9 cellular contexts compared by ENCODE assay signal in the genomic region with DNA sequence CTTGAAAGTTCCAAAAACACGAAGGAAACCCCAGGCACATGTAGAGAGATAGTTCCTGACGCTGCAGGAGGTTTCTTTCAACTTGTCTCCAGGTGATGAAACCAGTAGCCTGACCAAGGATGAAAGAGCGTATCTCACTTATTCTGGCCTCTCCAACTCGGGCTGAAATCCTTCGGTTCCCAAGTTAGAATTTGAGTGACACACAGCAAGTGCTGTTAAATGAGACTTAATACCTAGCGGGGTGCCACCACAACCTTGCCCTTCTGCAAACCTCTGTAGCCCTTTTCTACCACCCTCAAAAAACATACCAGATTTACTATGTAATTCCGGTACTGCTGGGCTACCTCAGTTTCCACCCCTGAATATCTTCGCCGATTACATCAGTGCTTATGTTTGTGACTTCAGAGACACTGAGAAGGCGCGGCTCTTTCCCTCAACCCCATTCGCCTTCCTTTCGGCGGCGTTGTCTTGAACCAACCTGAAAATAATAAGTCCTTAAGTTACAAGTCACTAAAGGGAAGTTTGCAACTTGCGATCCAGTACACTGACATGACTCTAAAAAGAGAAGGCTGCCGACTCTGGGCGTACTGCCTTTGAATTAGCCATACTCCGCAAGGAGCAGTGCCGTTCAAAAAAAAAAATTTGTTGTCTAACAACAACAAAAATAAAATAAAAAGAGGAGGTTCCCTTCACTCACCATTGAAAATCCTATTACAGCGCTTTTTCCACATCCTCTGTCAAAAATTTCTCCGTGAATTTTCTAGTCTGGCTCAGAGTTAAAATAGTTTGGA.
DNase-seq lines count a peak whose midpoint lies in the region; ATAC-seq, FAIRE-seq and TF ChIP-seq lines count a peak whose summit lies in the region.
"Had no signal": no experiment of that assay in that cellular context is flagged by ENCODE, and none has a peak within 500 bp of the region (broad histone marks: within the 10 kb centered on the region; RNA-seq: fewer than 3 reads in every experiment).

No MANE protein-coding gene starts in this region.

- H3K9ac ChIP-seq in HUES6 (ENCODE audit: low read length): peak overlapping the region; percentile 39
- peak overlapping the region; percentile 42 for H3K9ac ChIP-seq in keratinocyte (ENCODE audit: control insufficient read depth, extremely low read depth, insufficient read depth, low read length)

- peaks cover 58% of the 10 kb centered on the region for H3K27me3 ChIP-seq in CD4-positive, CD25-positive, alpha-beta regulatory T cell (ENCODE audit: control insufficient read depth, insufficient read depth, low read length)
- H3K27me3 ChIP-seq in HUES6 (ENCODE audit: control insufficient read depth, insufficient read depth, low read length): peaks cover 42% of the 10 kb centered on the region
- H3K27me3 ChIP-seq in keratinocyte (ENCODE audit: control insufficient read depth, extremely low read depth, insufficient read depth, low read length): no peaks in the 10 kb centered on the region
- H3K27me3 ChIP-seq in sigmoid colon: peaks cover 43 to 82% (median 72%) of the 10 kb centered on the region in 3 donors

- no peak overlapping the region for H3K4me3 ChIP-seq in CD4-positive, CD25-positive, alpha-beta regulatory T cell (ENCODE audit: low read depth, low read length)
- H3K4me3 ChIP-seq in HUES6 (ENCODE audit: low read depth, low read length) (peak overlapping the region; percentile 92), keratinocyte (ENCODE audit: control insufficient read depth in 2 of 3, extremely low read depth in 1 of 3, insufficient read depth in 2 of 3, low read depth in 1 of 3, low read length in 3 of 3) (peak overlapping the region; percentile 33 to 70 (median 63)), sigmoid colon (no peak overlapping the region)
- H3K4me3 ChIP-seq: lung had no signal

- no peaks in the 10 kb centered on the region for H3K36me3 Mint-ChIP-seq in CD4-positive, CD25-positive, alpha-beta regulatory T cell
- peaks cover 2% of the 10 kb centered on the region for H3K36me3 Mint-ChIP-seq in activated CD8-positive, alpha-beta T cell treated with anti-CD3 and anti-CD28 coated beads, Interleukin-2, amount 10 ng/mL, durations not matched to agents 7 days and 5 days (ENCODE audit: low read depth)

- intact Hi-C loops in sigmoid colon (cut with DNase I): no loop called here

- peak overlapping the region in 2 of 3 donors; percentile 20 to 80 for H3K27ac Mint-ChIP-seq in CD4-positive, CD25-positive, alpha-beta regulatory T cell
- no peak overlapping the region for H3K27ac Mint-ChIP-seq in activated CD8-positive, alpha-beta T cell treated with anti-CD3 and anti-CD28 coated beads, Interleukin-2, amount 10 ng/mL, durations not matched to agents 7 days and 5 days

- TF ChIP-seq POLR2A in sigmoid colon (IDR thresholded peaks at IDR 0.05): no peak

- H3K9me3 Mint-ChIP-seq in CD4-positive, CD25-positive, alpha-beta regulatory T cell: peaks cover 2 to 21% (median 11%) of the 10 kb centered on the region in 7 donors
- no peaks in the 10 kb centered on the region for H3K9me3 Mint-ChIP-seq in activated CD8-positive, alpha-beta T cell treated with anti-CD3 and anti-CD28 coated beads, Interleukin-2, amount 10 ng/mL, durations not matched to agents 7 days and 5 days (ENCODE audit: insufficient read depth)

- FAIRE-seq in keratinocyte (lab: Jason Lieb, UNC): peak; percentile 23

- ATAC-seq in CD4-positive, CD25-positive, alpha-beta regulatory T cell (ENCODE audit: low read depth in 2 of 2): no peak
- no peak for ATAC-seq in activated CD8-positive, alpha-beta T cell treated with anti-CD3 and anti-CD28 coated beads, Interleukin-2, amount 10 ng/mL, durations not matched to agents 7 days and 5 days
- ATAC-seq in GM19397 (IDR thresholded peaks at IDR 0.05; ENCODE audit: unreplicated experiment) (no peak), GM19455 (IDR thresholded peaks at IDR 0.05; ENCODE audit: unreplicated experiment) (no peak)

- TF ChIP-seq EP300 in sigmoid colon (IDR thresholded peaks at IDR 0.05): no peak

- peak overlapping the region; percentile 91 for H3K4me2 ChIP-seq in keratinocyte (ENCODE audit: control insufficient read depth, extremely low read depth, insufficient read depth, low read depth, low read length)

- H3K27me3 Mint-ChIP-seq in CD4-positive, CD25-positive, alpha-beta regulatory T cell: peaks cover 89% of the 10 kb centered on the region
- H3K27me3 Mint-ChIP-seq in activated CD8-positive, alpha-beta T cell treated with anti-CD3 and anti-CD28 coated beads, Interleukin-2, amount 10 ng/mL, durations not matched to agents 7 days and 5 days (ENCODE audit: low read depth): peaks cover 53% of the 10 kb centered on the region

- H3K9me3 ChIP-seq in CD4-positive, CD25-positive, alpha-beta regulatory T cell (ENCODE audit: control insufficient read depth in 2 of 2, low read length in 2 of 2): peaks cover 16 to 22% of the 10 kb centered on the region in 2 experiments
- H3K9me3 ChIP-seq in HUES6 (ENCODE audit: control insufficient read depth, insufficient read depth, low read depth, low read length) (no peaks in the 10 kb centered on the region), keratinocyte (ENCODE audit: control insufficient read depth, low read depth, low read length) (no peaks in the 10 kb centered on the region), sigmoid colon (no peaks in the 10 kb centered on the region)

- H3K4me1 ChIP-seq in CD4-positive, CD25-positive, alpha-beta regulatory T cell (ENCODE audit: control insufficient read depth, insufficient read depth, low read length, poor library complexity, severe bottlenecking): peaks cover 16% of the 10 kb centered on the region
- H3K4me1 ChIP-seq in HUES6 (ENCODE audit: control insufficient read depth, insufficient read depth, low read length) (0 out of 2 replicates have a peak, but pooled peaks cover 4% of the 10 kb centered on the region), keratinocyte (ENCODE audit: control insufficient read depth, extremely low read depth, insufficient read depth, low read length) (peaks cover 22% of the 10 kb centered on the region), sigmoid colon (no peaks in the 10 kb centered on the region)

- H3K36me3 ChIP-seq in CD4-positive, CD25-positive, alpha-beta regulatory T cell (ENCODE audit: control insufficient read depth, insufficient read depth, low read length): no peaks in the 10 kb centered on the region
- H3K36me3 ChIP-seq in HUES6 (ENCODE audit: control insufficient read depth, insufficient read depth, low read length): no peaks in the 10 kb centered on the region
- H3K36me3 ChIP-seq in keratinocyte (ENCODE audit: control insufficient read depth in 2 of 2, extremely low read depth in 1 of 2, insufficient read depth in 2 of 2, low read length in 2 of 2): no peaks in the 10 kb centered on the region
- no peaks in the 10 kb centered on the region for H3K36me3 ChIP-seq in sigmoid colon

- no peak for DNase-seq in CD4-positive, CD25-positive, alpha-beta regulatory T cell
- no peak for DNase-seq in activated CD8-positive, alpha-beta T cell treated with anti-CD3 and anti-CD28 coated beads, Interleukin-2, amount 10 ng/mL, durations not matched to agents 7 days and 5 days
- no peak for DNase-seq in keratinocyte (ENCODE audit: low read depth, low spot score)
- no peak for DNase-seq in NCI-H1436 (lab: John Stamatoyannopoulos, UW)
- DNase-seq in sigmoid colon: no peak

- POLR2A ChIA-PET in activated CD8-positive, alpha-beta T cell treated with anti-CD3 and anti-CD28 coated beads, Interleukin-2, amount 10 ng/mL, durations not matched to agents 7 days and 5 days (lab: Charles Lee): no interaction called here

- H3K4me3 Mint-ChIP-seq in CD4-positive, CD25-positive, alpha-beta regulatory T cell: peak overlapping the region; percentile 38 to 74 (median 67)
- H3K4me3 Mint-ChIP-seq in activated CD8-positive, alpha-beta T cell treated with anti-CD3 and anti-CD28 coated beads, Interleukin-2, amount 10 ng/mL, durations not matched to agents 7 days and 5 days: peak overlapping the region; percentile 56

- no peak for TF ChIP-seq CTCF in keratinocyte (optimal IDR thresholded peaks at IDR 0.05 in 1 of 3, IDR thresholded peaks at IDR 0.05 in 1 of 3, conservative IDR thresholded peaks at IDR 0.05 in 1 of 3; ENCODE audit: extremely low read depth in 1 of 3, insufficient read depth in 2 of 3, low read length in 3 of 3)
- no peak for TF ChIP-seq CTCF in sigmoid colon (IDR thresholded peaks at IDR 0.05)

- no peaks in the 10 kb centered on the region for H3K9me1 ChIP-seq in keratinocyte (ENCODE audit: control insufficient read depth, extremely low read depth, insufficient read depth, low read length)

- no peaks in the 10 kb centered on the region for H3K79me2 ChIP-seq in keratinocyte (ENCODE audit: control insufficient read depth, insufficient read depth, low read length)

- 7 to 18% methylated on average over 22 of the region's 22 CpGs for WGBS in sigmoid colon, 2 donors

- H2AFZ ChIP-seq in keratinocyte (ENCODE audit: control insufficient read depth, low read length): peak overlapping the region; percentile 31

- peaks cover 18 to 44% (median 24%) of the 10 kb centered on the region in 4 donors for H3K4me1 Mint-ChIP-seq in CD4-positive, CD25-positive, alpha-beta regulatory T cell
- H3K4me1 Mint-ChIP-seq in activated CD8-positive, alpha-beta T cell treated with anti-CD3 and anti-CD28 coated beads, Interleukin-2, amount 10 ng/mL, durations not matched to agents 7 days and 5 days (ENCODE audit: low read depth): peaks cover 57% of the 10 kb centered on the region

- dilution Hi-C loops in keratinocyte (cut with MboI; ENCODE audit: extremely low pct_ligation_motif_present, low sequenced_read_pairs): no loop called here

- no peaks in the 10 kb centered on the region for H4K20me1 ChIP-seq in keratinocyte (ENCODE audit: control insufficient read depth, extremely low read depth, insufficient read depth, low read length)

- no peak overlapping the region for H3K27ac ChIP-seq in CD4-positive, CD25-positive, alpha-beta regulatory T cell (ENCODE audit: insufficient read depth, low read length, poor library complexity, severe bottlenecking)
- H3K27ac ChIP-seq in HUES6 (ENCODE audit: low read depth, low read length): no peak overlapping the region
- H3K27ac ChIP-seq in keratinocyte (ENCODE audit: control insufficient read depth, insufficient read depth, low read length): no peak overlapping the region
- no peak overlapping the region for H3K27ac ChIP-seq in sigmoid colon

- CTCF ChIA-PET in activated CD8-positive, alpha-beta T cell treated with anti-CD3 and anti-CD28 coated beads, Interleukin-2, amount 10 ng/mL, durations not matched to agents 7 days and 5 days (lab: Charles Lee): interaction anchor here (0.9 to 3.3 kb wide), 5 partner anchors 20 to 490 kb away, joined by 3 to 16 read pairs (median 3); a partner anchor contains a TSS

Comparison
In these comparisons a context has a peak if more than half of its experiments do, and no peak if none do; other contexts are left out.
1. H3K4me3 ChIP-seq: peak in HUES6 (single experiment) and keratinocyte (3 of 3); none in CD4-positive, CD25-positive, alpha-beta regulatory T cell (single experiment) and sigmoid colon (0 of 4).